In the genomic region with DNA sequence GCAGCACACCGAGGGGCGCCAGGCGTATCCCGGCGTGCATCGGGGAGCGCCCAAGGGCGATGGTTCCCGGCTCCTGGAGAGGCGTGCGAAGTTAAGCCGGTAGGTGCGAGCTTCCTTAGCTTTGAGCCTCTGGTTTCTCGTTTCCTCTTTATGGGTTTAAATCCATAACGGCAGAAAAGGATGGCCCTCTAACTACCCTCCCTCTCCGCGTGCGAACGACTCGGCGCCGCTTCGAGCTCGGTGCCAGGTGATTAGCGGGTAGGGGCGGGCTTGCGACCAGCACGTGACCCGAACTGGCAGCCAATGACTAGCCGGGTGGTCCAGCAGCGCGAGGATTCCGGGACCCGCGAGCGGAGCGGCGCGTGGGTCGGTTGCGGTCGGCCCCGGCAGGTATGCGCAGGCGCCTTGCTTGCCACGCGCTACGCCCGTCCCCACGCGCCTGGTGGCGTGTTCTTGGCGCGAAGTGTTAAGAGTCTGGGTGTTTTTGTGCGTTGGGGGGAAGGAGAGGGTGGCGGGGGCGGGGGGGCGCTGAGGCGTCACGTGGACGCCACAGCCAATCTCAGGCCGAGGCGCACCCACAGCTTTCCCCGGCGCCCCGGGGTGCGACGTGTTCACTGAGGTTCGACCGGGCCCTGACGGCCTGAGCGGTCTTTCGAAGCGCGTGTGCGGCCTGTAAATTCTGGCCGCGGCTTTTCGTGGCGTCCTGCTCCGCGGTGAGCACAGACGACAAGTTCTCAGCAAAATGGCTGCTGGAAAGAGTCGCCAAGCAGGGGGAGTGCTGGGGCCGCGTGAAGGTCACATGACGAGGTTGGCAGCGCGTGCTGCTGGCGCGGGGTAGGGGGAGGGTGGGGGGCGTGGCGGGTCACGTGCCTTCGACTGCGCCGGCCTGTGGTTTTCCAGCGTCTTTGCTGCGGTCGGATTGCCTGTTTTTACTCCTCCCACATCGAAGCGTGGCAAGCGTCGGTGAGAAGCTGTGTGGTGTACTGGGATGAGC, we compare ENCODE assay signal across 8 cellular contexts. TPM values are rescaled to one million over a fixed set of nuclear protein-coding genes. Genes with fewer than 3 reads are reported as not detected.
A peak's percentile ranks its signal among the peaks of the same experiment; 100 is the strongest.
DNase-seq lines count a peak whose midpoint lies in the region; ATAC-seq and TF ChIP-seq lines count a peak whose summit lies in the region.

No MANE protein-coding gene starts in this region.

- peaks cover 15% of the 10 kb centered on the region for H3K9me3 Mint-ChIP-seq in nephron
- peaks cover 3% of the 10 kb centered on the region for H3K9me3 Mint-ChIP-seq in stimulated activated memory B cell treated with anti-CD40 and anti-IgM and Interleukin-4, amounts not matched to agents 10 μg/mL and 1 μg/mL and 100 μg/mL, for 72 hours

- DNase-seq in G401 (ENCODE audit: low spot score) = peak; percentile 82
- peak; percentile 10 for DNase-seq in SIG-M5 (lab: John Stamatoyannopoulos, UW)
- peak; percentile 67 for DNase-seq in activated gamma-delta T cell treated with Interleukin-2 at 50 U/mL for 16 hours
- DNase-seq in fibroblast of the conjunctiva (ENCODE audit: low read depth) = peak; percentile 62

- peak; percentile 89 for ATAC-seq in stimulated activated memory B cell treated with anti-CD40 and anti-IgM and Interleukin-4, amounts not matched to agents 10 μg/mL and 1 μg/mL and 100 μg/mL, for 72 hours
- no peak for ATAC-seq in HG03457 (IDR thresholded peaks at IDR 0.05; ENCODE audit: unreplicated experiment)

- TF ChIP-seq CTCF in nephron (IDR thresholded peaks at IDR 0.05; ENCODE audit: unreplicated experiment in 3 of 3) = no peak

- H3K27ac Mint-ChIP-seq in nephron = peak overlapping the region; percentile 82 to 90 (median 85)
- H3K27ac Mint-ChIP-seq in stimulated activated memory B cell treated with anti-CD40 and anti-IgM and Interleukin-4, amounts not matched to agents 10 μg/mL and 1 μg/mL and 100 μg/mL, for 72 hours = peak overlapping the region; percentile 83

- H3K36me3 ChIP-seq in KOPT-K1 (ENCODE audit: insufficient read depth, low read length) = no peaks in the 10 kb centered on the region

- in situ Hi-C loops in G401 (cut with HindIII; ENCODE audit: low sequenced_read_pairs) = no loop called here

- peaks cover 3% of the 10 kb centered on the region for H3K36me3 Mint-ChIP-seq in nephron (ENCODE audit: low read depth)
- no peaks in the 10 kb centered on the region for H3K36me3 Mint-ChIP-seq in stimulated activated memory B cell treated with anti-CD40 and anti-IgM and Interleukin-4, amounts not matched to agents 10 μg/mL and 1 μg/mL and 100 μg/mL, for 72 hours

- H3K9me3 ChIP-seq in KOPT-K1 (ENCODE audit: insufficient read depth, low read length, poor library complexity, severe bottlenecking) = no peaks in the 10 kb centered on the region

- peaks cover 7% of the 10 kb centered on the region for H3K27me3 Mint-ChIP-seq in nephron (ENCODE audit: low read depth)
- no peaks in the 10 kb centered on the region for H3K27me3 Mint-ChIP-seq in stimulated activated memory B cell treated with anti-CD40 and anti-IgM and Interleukin-4, amounts not matched to agents 10 μg/mL and 1 μg/mL and 100 μg/mL, for 72 hours

- peaks cover 8% of the 10 kb centered on the region for H3K4me1 Mint-ChIP-seq in nephron
- H3K4me1 Mint-ChIP-seq in stimulated activated memory B cell treated with anti-CD40 and anti-IgM and Interleukin-4, amounts not matched to agents 10 μg/mL and 1 μg/mL and 100 μg/mL, for 72 hours = peaks cover 13% of the 10 kb centered on the region

- H3K27ac ChIP-seq in KOPT-K1 (ENCODE audit: low read depth, low read length, poor library complexity, severe bottlenecking) = peak overlapping the region; percentile 68

- H3K4me3 Mint-ChIP-seq in nephron = peak overlapping the region; percentile 84 to 87 (median 86)
- H3K4me3 Mint-ChIP-seq in stimulated activated memory B cell treated with anti-CD40 and anti-IgM and Interleukin-4, amounts not matched to agents 10 μg/mL and 1 μg/mL and 100 μg/mL, for 72 hours = peak overlapping the region; percentile 87

RNA-seq across cellular contexts. Expression of a gene that starts 38.7 kb away (rescaled TPM):
- 9.5 and 22.0 TPM in 2 replicates for total RNA-seq in G401 (2014; rRNA removed; shearing (Covaris generic))

Comparison
In these comparisons a context has a peak if more than half of its experiments do, and no peak if none do; other contexts are left out.
1. DNase-seq: peak in every context shown above with its lines; median percentile 82 in G401; 67 in activated gamma-delta T cell treated with Interleukin-2 at 50 U/mL for 16 hours; 62 in fibroblast of the conjunctiva; 10 in SIG-M5.